Comparison of ENCODE assay signal across 1 cellular context in the genomic region with DNA sequence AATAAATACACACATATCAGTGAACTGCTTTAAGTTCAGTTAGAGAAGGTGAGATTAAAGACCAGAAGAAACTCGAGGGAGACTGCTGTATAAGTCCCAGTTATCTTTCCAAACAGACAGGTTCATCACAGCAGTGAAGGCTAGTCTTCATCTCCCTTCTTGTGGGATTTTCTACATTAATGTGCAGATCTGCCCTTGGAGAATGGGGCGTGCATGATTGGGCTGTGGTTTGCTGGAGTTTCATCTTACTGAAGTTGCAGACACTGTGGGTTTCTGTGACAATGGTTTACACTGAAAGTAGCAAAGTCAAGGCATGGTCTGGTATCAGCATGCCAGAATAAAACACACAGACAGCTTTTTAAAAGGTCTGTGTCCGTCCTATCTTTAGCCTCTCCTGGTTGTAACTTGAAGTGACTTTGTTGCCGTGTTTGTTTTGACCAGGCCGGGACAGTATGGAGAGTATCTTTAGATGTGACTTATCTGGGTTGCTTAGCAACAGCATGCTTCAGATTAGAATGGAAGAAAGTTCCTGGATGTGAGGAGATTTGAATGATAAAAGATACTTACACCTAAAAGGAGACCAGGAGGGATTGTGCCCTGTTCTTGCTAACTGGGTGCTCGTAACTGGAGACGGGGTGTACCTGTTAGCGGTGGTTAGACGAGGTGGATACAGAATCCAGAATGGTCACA.
TF ChIP-seq lines count a peak whose summit lies in the region.

No MANE protein-coding gene starts in this region.

TF ChIP-seq in endothelial cell of umbilical vein, 7 proteins besides CTCF, POLR2A, EP300 and RAD21:
- TF ChIP-seq GATA2 (IDR thresholded peaks at IDR 0.05; ENCODE audit: insufficient read depth, insufficient read length, low read depth, low read length) (no peak), MYC (IDR thresholded peaks at IDR 0.05; ENCODE audit: low read depth, low read length) (no peak), EZH2 (IDR thresholded peaks at IDR 0.05; ENCODE audit: borderline replicate concordance, low read depth, low read length, severe bottlenecking) (no peak)
